14 cellular contexts compared by ENCODE assay signal in genomic region chr5:105952875-105953274, GRCh38.
DNase-seq lines count a peak whose midpoint lies in the region; ATAC-seq and TF ChIP-seq lines count a peak whose summit lies in the region.
"Had no signal": no experiment of that assay in that cellular context is flagged by ENCODE, and none has a peak within 500 bp of the region (broad histone marks: within the 10 kb centered on the region; RNA-seq: fewer than 3 reads in every experiment).

No MANE protein-coding gene starts in this region.

- H3K4me1 Mint-ChIP-seq in activated CD4-positive, alpha-beta T cell treated with anti-CD3 and anti-CD28 coated beads for 36 hours: no peaks in the 10 kb centered on the region
- H3K4me1 Mint-ChIP-seq: activated CD4-positive, alpha-beta T cell treated with anti-CD3 and anti-CD28 coated beads, Interleukin-2, amount 10 ng/mL, durations not matched to agents 7 days and 5 days had no signal

- no peak overlapping the region for H3K27ac Mint-ChIP-seq in activated CD4-positive, alpha-beta T cell treated with anti-CD3 and anti-CD28 coated beads for 36 hours
- H3K27ac Mint-ChIP-seq: activated CD4-positive, alpha-beta T cell treated with anti-CD3 and anti-CD28 coated beads, Interleukin-2, amount 10 ng/mL, durations not matched to agents 7 days and 5 days; T-helper 1 cell treated with Interleukin-12 subunit alpha and Interleukin-12 subunit beta and Interleukin-4 antibody, amounts not matched to agents 30 μg/mL and 1 μg/mL, for 36 hours had no signal

- TF ChIP-seq CTCF in fibroblast of the aortic adventitia (IDR thresholded peaks at IDR 0.05; ENCODE audit: insufficient read depth, low read length): no peak

- ATAC-seq in activated CD4-positive, alpha-beta T cell treated with anti-CD3 and anti-CD28 coated beads for 36 hours: no peak

- intact Hi-C loops in activated CD4-positive, alpha-beta T cell treated with anti-CD3 and anti-CD28 coated beads for 36 hours (cut with DNase I, micrococcal nuclease): no loop called here

- H3K4me3 Mint-ChIP-seq in activated CD4-positive, alpha-beta T cell treated with anti-CD3 and anti-CD28 coated beads for 36 hours: no peak overlapping the region
- H3K4me3 Mint-ChIP-seq: activated CD4-positive, alpha-beta T cell treated with anti-CD3 and anti-CD28 coated beads, Interleukin-2, amount 10 ng/mL, durations not matched to agents 7 days and 5 days; T-helper 1 cell treated with Interleukin-12 subunit alpha and Interleukin-12 subunit beta and Interleukin-4 antibody, amounts not matched to agents 30 μg/mL and 1 μg/mL, for 36 hours had no signal

- peaks cover 7% of the 10 kb centered on the region for H3K9me3 Mint-ChIP-seq in activated CD4-positive, alpha-beta T cell treated with anti-CD3 and anti-CD28 coated beads for 36 hours (ENCODE audit: low read depth)
- H3K9me3 Mint-ChIP-seq: activated CD4-positive, alpha-beta T cell treated with anti-CD3 and anti-CD28 coated beads, Interleukin-2, amount 10 ng/mL, durations not matched to agents 7 days and 5 days had no signal

- no peak overlapping the region for H3K4me3 ChIP-seq in fibroblast of the aortic adventitia (ENCODE audit: low read depth, low read length)
- H3K4me3 ChIP-seq: prostate gland had no signal

- POLR2A ChIA-PET in activated CD4-positive, alpha-beta T cell treated with anti-CD3 and anti-CD28 coated beads for 36 hours (lab: Charles Lee): no interaction called here

- H3K27me3 Mint-ChIP-seq in activated CD4-positive, alpha-beta T cell treated with anti-CD3 and anti-CD28 coated beads for 36 hours: no peaks in the 10 kb centered on the region
- H3K27me3 Mint-ChIP-seq: activated CD4-positive, alpha-beta T cell treated with anti-CD3 and anti-CD28 coated beads, Interleukin-2, amount 10 ng/mL, durations not matched to agents 7 days and 5 days had no signal

- CTCF ChIA-PET in activated CD4-positive, alpha-beta T cell treated with anti-CD3 and anti-CD28 coated beads for 36 hours (lab: Charles Lee): no interaction called here

- DNase-seq in DMS 273 (lab: John Stamatoyannopoulos, UW; ENCODE audit: unreplicated experiment) (peak; percentile 93), NCI-H146 treated with DMSO at 0.1 percent for 48 hours (lab: John Stamatoyannopoulos, UW; ENCODE audit: unreplicated experiment) (peak; percentile 91), NCI-H524 treated with DMSO at 0.1 percent for 48 hours (lab: John Stamatoyannopoulos, UW) (peak; percentile 69), fibroblast of the aortic adventitia (ENCODE audit: low read depth) (peak; percentile 20), islet precursor cell (no peak), HK-2 (ENCODE audit: unreplicated experiment) (no peak), glomerular visceral epithelial cell (ENCODE audit: extremely low spot score) (no peak)
- no peak for DNase-seq in activated CD4-positive, alpha-beta T cell treated with anti-CD3 and anti-CD28 coated beads for 36 hours
- DNase-seq: activated CD4-positive, alpha-beta T cell treated with anti-CD3 and anti-CD28 coated beads, Interleukin-2, amount 10 ng/mL, durations not matched to agents 7 days and 5 days; activated gamma-delta T cell; stimulated activated CD4-positive, alpha-beta T cell treated with anti-CD3 and anti-CD28 coated beads, Interleukin-2, amount 100 ng/mL, for 48 hours; stimulated activated naive CD4-positive, alpha-beta T cell treated with Interleukin-2 at 50 U/mL for 16 hours had no signal

- no peaks in the 10 kb centered on the region for H3K36me3 Mint-ChIP-seq in activated CD4-positive, alpha-beta T cell treated with anti-CD3 and anti-CD28 coated beads for 36 hours (ENCODE audit: low read depth)

Comparison
In these comparisons a context has a peak if more than half of its experiments do, and no peak if none do; other contexts are left out.
1. DNase-seq: peak in DMS 273 (single experiment), NCI-H146 treated with DMSO at 0.1 percent for 48 hours (single experiment), NCI-H524 treated with DMSO at 0.1 percent for 48 hours (single experiment) and fibroblast of the aortic adventitia (single experiment); none in islet precursor cell (single experiment), HK-2 (single experiment), glomerular visceral epithelial cell (single experiment) and activated CD4-positive, alpha-beta T cell treated with anti-CD3 and anti-CD28 coated beads for 36 hours (single experiment).